Comparison of ENCODE assay signal across 9 cellular contexts in the genomic region with DNA sequence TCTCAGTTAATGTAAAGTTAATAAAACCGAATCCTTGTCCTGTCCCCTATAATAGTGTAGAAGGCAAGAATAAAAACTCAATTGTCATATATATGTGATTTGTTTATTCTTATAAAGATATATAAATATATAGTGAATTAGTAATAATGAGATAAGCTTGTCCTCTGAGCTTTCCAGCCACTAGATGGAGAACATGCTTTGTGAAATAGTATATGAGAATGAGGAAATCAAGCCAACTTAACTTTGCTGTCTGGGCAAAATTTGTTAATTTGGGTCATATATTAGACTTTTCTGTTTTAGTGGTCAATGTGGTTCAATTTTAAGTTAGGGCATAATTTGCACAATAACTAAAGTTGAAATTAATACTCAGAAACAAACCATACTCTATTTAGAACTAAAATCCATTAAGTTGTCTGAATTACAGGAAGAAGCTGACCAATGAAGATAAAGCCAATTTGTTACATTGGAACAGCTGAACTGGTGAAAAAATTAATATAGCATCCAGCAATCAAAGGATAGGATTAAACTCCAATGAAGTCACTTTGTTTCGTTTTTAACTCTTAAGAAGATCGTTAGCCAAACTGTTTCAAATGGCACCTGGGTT.
DNase-seq lines count a peak whose midpoint lies in the region; ATAC-seq lines count a peak whose summit lies in the region.
"Had no signal": no experiment of that assay in that cellular context is flagged by ENCODE, and none has a peak within 500 bp of the region (broad histone marks: within the 10 kb centered on the region; RNA-seq: fewer than 3 reads in every experiment).

No MANE protein-coding gene starts in this region.

- H4K5ac ChIP-seq in mesendoderm (ENCODE audit: low read length), result no peak overlapping the region

- H3K56ac ChIP-seq in mesendoderm (ENCODE audit: low read length), result no peak overlapping the region

- H3K4me3 ChIP-seq in mesendoderm (ENCODE audit: low read length), result no peak overlapping the region

- H2BK120ac ChIP-seq in mesendoderm (ENCODE audit: low read depth, low read length), result no peak overlapping the region

- H3K4me2 ChIP-seq in mesendoderm (ENCODE audit: low read length), result no peak overlapping the region

- H3K9ac ChIP-seq in mesendoderm (ENCODE audit: low read length), result no peak overlapping the region

- H2AK5ac ChIP-seq in mesendoderm (ENCODE audit: low read length), result no peak overlapping the region

- peak; percentile 68 for DNase-seq in DMS153 treated with DMSO at 0.1 percent for 48 hours (lab: John Stamatoyannopoulos, UW; ENCODE audit: unreplicated experiment)
- DNase-seq in NCI-H1092 (lab: John Stamatoyannopoulos, UW), result peak; percentile 6
- DNase-seq in astrocyte of the hippocampus (ENCODE audit: low read depth, low spot score), result peak; percentile 58
- DNase-seq in mesendoderm, result peak; percentile 11
- no peak for DNase-seq in mesenteric fat pad (ENCODE audit: low spot score)
- DNase-seq: left colon had no signal

- H3K79me1 ChIP-seq in mesendoderm (ENCODE audit: low read length), result no peaks in the 10 kb centered on the region

- H3K23ac ChIP-seq in mesendoderm (ENCODE audit: low read length), result no peak overlapping the region

- H3K79me2 ChIP-seq in mesendoderm (ENCODE audit: control insufficient read depth, insufficient read depth, low read length), result no peaks in the 10 kb centered on the region

- H3K27ac ChIP-seq in mesendoderm (ENCODE audit: low read depth, low read length), result no peak overlapping the region

- no peaks in the 10 kb centered on the region for H3K27me3 ChIP-seq in mesendoderm (ENCODE audit: insufficient read depth, low read length, poor library complexity)

- no peak overlapping the region for H2BK5ac ChIP-seq in mesendoderm (ENCODE audit: low read length)

- H3K4ac ChIP-seq in mesendoderm (ENCODE audit: low read depth, low read length), result no peak overlapping the region

- no peak overlapping the region for H3K18ac ChIP-seq in mesendoderm (ENCODE audit: low read length)

- no peak overlapping the region for H2BK15ac ChIP-seq in mesendoderm (replicated peaks; ENCODE audit: low read depth)

- WGBS in mesendoderm (ENCODE audit: extremely low coverage, insufficient coverage, low lambda C conversion rate), result no CpG with 5 or more reads among the region's 3 CpGs

- ATAC-seq in HG03439 (IDR thresholded peaks at IDR 0.05; ENCODE audit: unreplicated experiment), result no peak
- no peak for ATAC-seq in GM19023 (IDR thresholded peaks at IDR 0.05; ENCODE audit: unreplicated experiment)
- no peak for ATAC-seq in GM18873 (IDR thresholded peaks at IDR 0.05; ENCODE audit: low FRiP score, unreplicated experiment)
- ATAC-seq: left colon had no signal

- H3K36me3 ChIP-seq in mesendoderm (ENCODE audit: control insufficient read depth, insufficient read depth, low read length), result no peaks in the 10 kb centered on the region

- no peaks in the 10 kb centered on the region for H3K4me1 ChIP-seq in mesendoderm (ENCODE audit: control insufficient read depth, low read depth, low read length)

- H4K8ac ChIP-seq in mesendoderm (ENCODE audit: low read depth, low read length), result no peak overlapping the region
